ENCODE assay signal across 19 cellular contexts in the genomic region with DNA sequence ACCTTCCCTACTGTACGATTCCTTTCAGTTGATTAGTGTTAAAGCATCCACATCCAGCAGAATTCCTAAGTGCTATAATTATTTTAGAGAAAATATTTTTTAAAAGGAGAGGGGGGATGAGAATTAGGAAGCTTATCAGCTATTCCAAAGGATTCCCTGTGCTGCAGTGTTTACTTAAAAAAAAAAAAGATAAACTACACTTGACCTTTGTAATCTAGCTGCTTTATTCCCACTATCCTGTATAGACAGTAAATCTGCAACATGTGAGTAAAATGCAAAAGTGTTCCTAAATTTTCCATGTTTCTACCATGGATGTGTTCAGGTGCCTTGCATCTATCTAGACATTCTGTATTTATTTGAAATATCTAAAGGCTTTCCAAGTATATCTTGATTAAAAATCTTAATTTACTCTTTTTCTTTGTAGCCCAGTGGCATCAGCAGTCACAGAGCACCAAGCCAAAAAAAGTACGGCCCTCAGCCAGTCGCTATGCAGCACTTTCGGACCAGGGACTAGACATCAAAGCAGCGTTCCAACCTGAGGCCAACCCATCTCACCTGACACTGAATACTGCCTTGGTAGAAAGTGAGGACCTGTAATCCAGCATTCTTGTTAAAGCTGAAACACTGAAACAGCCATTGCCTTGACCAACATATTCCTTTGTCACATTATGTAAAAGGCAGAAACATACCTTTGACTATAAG.
"Had no signal": no experiment of that assay in that cellular context is flagged by ENCODE, and none has a peak within 500 bp of the region (broad histone marks: within the 10 kb centered on the region; RNA-seq: fewer than 3 reads in every experiment).

No MANE protein-coding gene starts in this region.

- H3K4me3 ChIP-seq: MG63 had no signal

- H3K27me3 ChIP-seq: MG63 had no signal

- H3K9ac ChIP-seq: SK-N-SH had no signal

- DNase-seq: IMR-90, Karpas-422, KG1, MG63, NCI-H1092 treated with DMSO at 0.1 percent for 48 hours, NCI-H1436, NCI-H187, NCI-H2029, NCI-H2081 treated with DMSO at 0.1 percent for 48 hours, NCI-H2171 treated with DMSO at 0.1 percent for 48 hours, NCI-H345, NCI-H446 treated with DMSO at 0.1 percent for 48 hours, NCI-H510A treated with DMSO at 0.1 percent for 48 hours, NCI-H526, Right ventricle myocardium superior, RPMI8226, SK-N-SH, SW 1271 had no signal

- FAIRE-seq: RCC 7860 had no signal

- H3K9me3 ChIP-seq: MG63 had no signal

- H3K4me2 ChIP-seq: SK-N-SH had no signal
